ENCODE assay signal across 1 cellular context in the genomic region with DNA sequence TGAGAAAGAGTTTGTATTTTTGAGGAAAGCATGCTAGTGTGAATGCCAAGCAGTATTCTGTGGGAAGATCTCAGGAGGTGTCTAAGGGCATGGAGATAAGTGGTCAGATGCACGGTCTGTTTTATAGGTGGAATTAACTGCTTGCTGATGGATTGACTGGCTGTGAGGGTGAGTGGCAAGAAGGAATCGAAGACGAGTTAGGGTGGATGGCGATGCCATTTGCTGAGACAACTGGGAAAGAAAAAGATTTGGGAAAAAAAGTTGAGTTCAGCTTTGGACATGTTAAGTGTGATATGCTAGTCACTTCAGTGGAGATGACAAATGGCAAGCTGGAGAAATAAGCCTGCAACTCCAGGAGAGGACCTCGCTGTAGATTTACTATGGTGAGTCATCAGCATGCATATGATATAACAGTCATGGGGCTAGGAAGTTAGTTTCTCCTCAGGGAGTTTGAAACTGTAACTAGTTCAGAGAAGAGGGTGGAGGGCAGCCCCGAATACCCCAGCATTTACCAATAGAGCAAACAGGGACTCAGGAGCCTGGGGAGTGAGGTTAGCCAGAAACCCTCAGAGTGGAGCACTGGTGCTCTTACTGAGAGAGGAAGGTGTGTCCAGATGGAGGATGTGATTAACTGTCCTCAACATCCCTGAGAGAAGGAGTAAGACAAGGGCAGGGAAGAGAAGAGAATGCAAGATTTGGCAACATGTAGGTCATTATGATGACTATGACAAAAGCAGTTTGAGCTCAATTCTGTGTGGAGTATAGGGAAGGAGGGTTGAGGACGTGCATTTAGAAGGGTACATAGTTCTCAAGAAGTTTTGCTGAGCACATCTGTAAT.
TF ChIP-seq lines count a peak whose summit lies in the region.

No MANE protein-coding gene starts in this region.

TF ChIP-seq in K562, 482 proteins besides CTCF, POLR2A, EP300 and RAD21 (continued from another document and continues in another):
- TF ChIP-seq MYC (IDR thresholded peaks at IDR 0.05; ENCODE audit: low read depth, low read length) (peak; percentile 21; the same call in 1 of the 2 replicates), MYC (CRISPR knock-in tag; IDR thresholded peaks at IDR 0.05; ENCODE audit: borderline replicate concordance, low read depth) (no peak), CEBPG (CRISPR knock-in tag; IDR thresholded peaks at IDR 0.05) (no peak), CEBPG (tag; conservative IDR thresholded peaks at IDR 0.05 in 1 of 2, IDR thresholded peaks at IDR 0.05 in 1 of 2) (peak in 1 of 2 experiments; percentile 74; a peak in 2 of 4 replicates), FOS (IDR thresholded peaks at IDR 0.05; ENCODE audit: extremely low read depth, insufficient read length) (peak; percentile 52), EHMT2 (IDR thresholded peaks at IDR 0.05) (peak; percentile 68), ZNF445 (CRISPR knock-in tag; IDR thresholded peaks at IDR 0.05; ENCODE audit: low read depth) (no peak), CHD4 (IDR thresholded peaks at IDR 0.05; ENCODE audit: insufficient read depth, insufficient replicate concordance, low read depth, low read length, poor library complexity, severe bottlenecking) (no peak), CBX3 (IDR thresholded peaks at IDR 0.05; ENCODE audit: borderline replicate concordance in 1 of 2, low read length in 2 of 2) (0 out of 3 replicates have a peak, but pooled peaks of 1 of the 2 experiments have one; percentile 28), PTRF (tag; IDR thresholded peaks at IDR 0.05) (no peak), SP2 (IDR thresholded peaks at IDR 0.05; ENCODE audit: extremely low read depth, low read depth, low read length, poor library complexity, severe bottlenecking) (no peak), ZNF316 (IDR thresholded peaks at IDR 0.05) (peak; percentile 96), NCOA2 (IDR thresholded peaks at IDR 0.05; ENCODE audit: partially characterized antibody in 2 of 2) (no peak), MNT (conservative IDR thresholded peaks at IDR 0.05) (peak in 1 of 2 experiments; percentile 55; a peak in 2 of 4 replicates), FOXJ3 (CRISPR knock-in tag; IDR thresholded peaks at IDR 0.05) (no peak), BHLHE40 (IDR thresholded peaks at IDR 0.05; ENCODE audit: low read length) (peak; percentile 13; the same call in 1 of the 2 replicates), ZBTB7A (IDR thresholded peaks at IDR 0.05; ENCODE audit: borderline replicate concordance, control insufficient read depth, low read depth, low read length) (no peak), MEIS2 (IDR thresholded peaks at IDR 0.05; ENCODE audit: partially characterized antibody) (peak; percentile 84), TSC22D4 (tag; IDR thresholded peaks at IDR 0.05) (no peak), CBX2 (IDR thresholded peaks at IDR 0.05; ENCODE audit: insufficient read depth, low read length, poor library complexity, severe bottlenecking) (no peak), MAFG (tag; conservative IDR thresholded peaks at IDR 0.05) (peak; percentile 56; the same call in 1 of the 2 replicates), ELF1 (tag; IDR thresholded peaks at IDR 0.05) (0 out of 2 replicates have a peak, but pooled peaks have one; percentile 15), TRIM28 (IDR thresholded peaks at IDR 0.05) (0 out of 2 replicates have a peak, but pooled peaks have one; percentile 24), RCOR1 (IDR thresholded peaks at IDR 0.05; ENCODE audit: borderline replicate concordance in 1 of 2, low read depth in 2 of 2, low read length in 2 of 2) (peak in 1 of 2 experiments; percentile 36; a peak in 1 of 4 replicates), L3MBTL2 (IDR thresholded peaks at IDR 0.05) (peak; percentile 23; the same call in 1 of the 2 replicates), HDAC1 (IDR thresholded peaks at IDR 0.05) (peak in 1 of 2 experiments; percentile 61; a peak in 2 of 4 replicates), ZNF398 (CRISPR knock-in tag; IDR thresholded peaks at IDR 0.05) (no peak), SIX5 (IDR thresholded peaks at IDR 0.05; ENCODE audit: borderline replicate concordance in 1 of 2, insufficient read depth in 1 of 2, low read depth in 1 of 2, low read length in 2 of 2) (no peak), SPI1 (IDR thresholded peaks at IDR 0.05; ENCODE audit: borderline replicate concordance, low read depth, low read length) (no peak), C11orf30 (IDR thresholded peaks at IDR 0.05; ENCODE audit: low read depth) (peak; percentile 91), ZNF12 (CRISPR knock-in tag; IDR thresholded peaks at IDR 0.05) (no peak), HLTF (IDR thresholded peaks at IDR 0.05) (no peak), FOSL1 (tag; conservative IDR thresholded peaks at IDR 0.05) (peak; percentile 95), TGIF2 (CRISPR knock-in tag; IDR thresholded peaks at IDR 0.05) (no peak), NFRKB (IDR thresholded peaks at IDR 0.05; ENCODE audit: low read depth) (peak; percentile 37; the same call in 1 of the 2 replicates), JUN (IDR thresholded peaks at IDR 0.05; ENCODE audit: borderline replicate concordance, low read depth, low read length) (peak; percentile 93), JUN (CRISPR knock-in tag; IDR thresholded peaks at IDR 0.05; ENCODE audit: borderline replicate concordance) (no peak), E2F4 (CRISPR knock-in tag; IDR thresholded peaks at IDR 0.05; ENCODE audit: low read depth) (no peak), TRIM24 (IDR thresholded peaks at IDR 0.05) (peak in 1 of 2 experiments; percentile 67; a peak in 2 of 4 replicates), MEF2A (IDR thresholded peaks at IDR 0.05; ENCODE audit: control insufficient read depth, low read depth, low read length) (no peak), SRSF7 (optimal IDR thresholded peaks at IDR 0.05; ENCODE audit: low read depth, low read length) (no peak), NFIC (IDR thresholded peaks at IDR 0.05) (no peak), MTA3 (IDR thresholded peaks at IDR 0.05; ENCODE audit: borderline replicate concordance) (0 out of 2 replicates have a peak, but pooled peaks have one; percentile 35)
- TF ChIP-seq, protein P1, sequence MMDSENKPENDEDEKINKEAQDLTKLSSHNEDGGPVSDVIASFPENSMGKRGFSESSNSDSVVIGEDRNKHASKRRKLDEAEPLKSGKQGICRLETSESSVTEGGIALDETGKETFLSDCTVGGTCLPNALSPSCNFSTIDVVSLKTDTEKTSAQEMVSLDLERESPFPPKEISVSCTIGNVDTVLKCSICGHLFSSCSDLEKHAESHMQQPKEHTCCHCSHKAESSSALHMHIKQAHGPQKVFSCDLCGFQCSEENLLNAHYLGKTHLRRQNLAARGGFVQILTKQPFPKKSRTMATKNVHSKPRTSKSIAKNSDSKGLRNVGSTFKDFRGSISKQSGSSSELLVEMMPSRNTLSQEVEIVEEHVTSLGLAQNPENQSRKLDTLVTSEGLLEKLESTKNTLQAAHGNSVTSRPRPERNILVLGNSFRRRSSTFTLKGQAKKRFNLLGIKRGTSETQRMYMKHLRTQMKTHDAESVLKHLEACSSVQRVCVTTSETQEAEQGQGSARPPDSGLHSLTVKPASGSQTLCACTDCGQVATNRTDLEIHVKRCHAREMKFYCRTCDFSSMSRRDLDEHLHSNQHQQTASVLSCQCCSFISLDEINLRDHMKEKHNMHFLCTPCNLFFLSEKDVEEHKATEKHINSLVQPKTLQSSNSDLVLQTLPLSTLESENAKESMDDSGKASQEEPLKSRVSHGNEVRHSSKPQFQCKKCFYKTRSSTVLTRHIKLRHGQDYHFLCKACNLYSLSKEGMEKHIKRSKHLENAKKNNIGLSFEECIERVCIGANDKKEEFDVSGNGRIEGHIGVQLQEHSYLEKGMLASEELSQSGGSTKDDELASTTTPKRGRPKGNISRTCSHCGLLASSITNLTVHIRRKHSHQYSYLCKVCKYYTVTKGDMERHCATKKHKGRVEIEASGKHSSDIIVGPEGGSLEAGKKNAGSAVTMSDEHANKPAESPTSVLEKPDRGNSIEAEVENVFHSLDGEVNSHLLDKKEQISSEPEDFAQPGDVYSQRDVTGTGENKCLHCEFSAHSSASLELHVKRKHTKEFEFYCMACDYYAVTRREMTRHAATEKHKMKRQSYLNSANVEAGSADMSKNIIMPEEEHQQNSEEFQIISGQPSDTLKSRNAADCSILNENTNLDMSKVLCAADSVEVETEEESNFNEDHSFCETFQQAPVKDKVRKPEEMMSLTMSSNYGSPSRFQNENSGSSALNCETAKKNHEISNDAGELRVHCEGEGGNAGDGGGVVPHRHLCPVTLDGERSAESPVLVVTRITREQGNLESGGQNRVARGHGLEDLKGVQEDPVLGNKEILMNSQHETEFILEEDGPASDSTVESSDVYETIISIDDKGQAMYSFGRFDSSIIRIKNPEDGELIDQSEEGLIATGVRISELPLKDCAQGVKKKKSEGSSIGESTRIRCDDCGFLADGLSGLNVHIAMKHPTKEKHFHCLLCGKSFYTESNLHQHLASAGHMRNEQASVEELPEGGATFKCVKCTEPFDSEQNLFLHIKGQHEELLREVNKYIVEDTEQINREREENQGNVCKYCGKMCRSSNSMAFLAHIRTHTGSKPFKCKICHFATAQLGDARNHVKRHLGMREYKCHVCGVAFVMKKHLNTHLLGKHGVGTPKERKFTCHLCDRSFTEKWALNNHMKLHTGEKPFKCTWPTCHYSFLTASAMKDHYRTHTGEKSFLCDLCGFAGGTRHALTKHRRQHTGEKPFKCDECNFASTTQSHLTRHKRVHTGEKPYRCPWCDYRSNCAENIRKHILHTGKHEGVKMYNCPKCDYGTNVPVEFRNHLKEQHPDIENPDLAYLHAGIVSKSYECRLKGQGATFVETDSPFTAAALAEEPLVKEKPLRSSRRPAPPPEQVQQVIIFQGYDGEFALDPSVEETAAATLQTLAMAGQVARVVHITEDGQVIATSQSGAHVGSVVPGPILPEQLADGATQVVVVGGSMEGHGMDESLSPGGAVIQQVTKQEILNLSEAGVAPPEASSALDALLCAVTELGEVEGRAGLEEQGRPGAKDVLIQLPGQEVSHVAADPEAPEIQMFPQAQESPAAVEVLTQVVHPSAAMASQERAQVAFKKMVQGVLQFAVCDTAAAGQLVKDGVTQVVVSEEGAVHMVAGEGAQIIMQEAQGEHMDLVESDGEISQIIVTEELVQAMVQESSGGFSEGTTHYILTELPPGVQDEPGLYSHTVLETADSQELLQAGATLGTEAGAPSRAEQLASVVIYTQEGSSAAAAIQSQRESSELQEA (IDR thresholded peaks at IDR 0.05; ENCODE audit: low read depth) = no peak
- TF ChIP-seq, protein P2, sequence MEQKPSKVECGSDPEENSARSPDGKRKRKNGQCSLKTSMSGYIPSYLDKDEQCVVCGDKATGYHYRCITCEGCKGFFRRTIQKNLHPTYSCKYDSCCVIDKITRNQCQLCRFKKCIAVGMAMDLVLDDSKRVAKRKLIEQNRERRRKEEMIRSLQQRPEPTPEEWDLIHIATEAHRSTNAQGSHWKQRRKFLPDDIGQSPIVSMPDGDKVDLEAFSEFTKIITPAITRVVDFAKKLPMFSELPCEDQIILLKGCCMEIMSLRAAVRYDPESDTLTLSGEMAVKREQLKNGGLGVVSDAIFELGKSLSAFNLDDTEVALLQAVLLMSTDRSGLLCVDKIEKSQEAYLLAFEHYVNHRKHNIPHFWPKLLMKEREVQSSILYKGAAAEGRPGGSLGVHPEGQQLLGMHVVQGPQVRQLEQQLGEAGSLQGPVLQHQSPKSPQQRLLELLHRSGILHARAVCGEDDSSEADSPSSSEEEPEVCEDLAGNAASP (IDR thresholded peaks at IDR 0.05) = no peak
- TF ChIP-seq, protein P3, sequence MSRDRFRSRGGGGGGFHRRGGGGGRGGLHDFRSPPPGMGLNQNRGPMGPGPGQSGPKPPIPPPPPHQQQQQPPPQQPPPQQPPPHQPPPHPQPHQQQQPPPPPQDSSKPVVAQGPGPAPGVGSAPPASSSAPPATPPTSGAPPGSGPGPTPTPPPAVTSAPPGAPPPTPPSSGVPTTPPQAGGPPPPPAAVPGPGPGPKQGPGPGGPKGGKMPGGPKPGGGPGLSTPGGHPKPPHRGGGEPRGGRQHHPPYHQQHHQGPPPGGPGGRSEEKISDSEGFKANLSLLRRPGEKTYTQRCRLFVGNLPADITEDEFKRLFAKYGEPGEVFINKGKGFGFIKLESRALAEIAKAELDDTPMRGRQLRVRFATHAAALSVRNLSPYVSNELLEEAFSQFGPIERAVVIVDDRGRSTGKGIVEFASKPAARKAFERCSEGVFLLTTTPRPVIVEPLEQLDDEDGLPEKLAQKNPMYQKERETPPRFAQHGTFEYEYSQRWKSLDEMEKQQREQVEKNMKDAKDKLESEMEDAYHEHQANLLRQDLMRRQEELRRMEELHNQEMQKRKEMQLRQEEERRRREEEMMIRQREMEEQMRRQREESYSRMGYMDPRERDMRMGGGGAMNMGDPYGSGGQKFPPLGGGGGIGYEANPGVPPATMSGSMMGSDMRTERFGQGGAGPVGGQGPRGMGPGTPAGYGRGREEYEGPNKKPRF (IDR thresholded peaks at IDR 0.05; ENCODE audit: low read depth, low read length) = no peak
